In genomic region chr2:71460595-71461303, GRCh38 we compare ENCODE assay signal across 7 cellular contexts. TPM values are rescaled to one million over a fixed set of nuclear protein-coding genes. Genes with fewer than 3 reads are reported as not detected.
DNase-seq lines count a peak whose midpoint lies in the region; ATAC-seq lines count a peak whose summit lies in the region.

No MANE protein-coding gene starts in this region.

- H3F3A ChIP-seq in GM23248 (ENCODE audit: insufficient read depth): no peaks in the 10 kb centered on the region

- peaks cover 0 to under 1% of the 10 kb centered on the region in 2 donors for H3K36me3 Mint-ChIP-seq in stimulated activated naive B cell treated with anti-CD40 and anti-IgM and Interleukin-4, amounts not matched to agents 10 μg/mL and 1 μg/mL and 100 μg/mL, for 72 hours

- no peaks in the 10 kb centered on the region for H3K36me3 ChIP-seq in GM23248 (ENCODE audit: low read depth)
- peaks cover 0 to 8% (median 0%) of the 10 kb centered on the region in 3 donors for H3K36me3 ChIP-seq in skeletal muscle tissue (ENCODE audit: control insufficient read depth in 3 of 3, insufficient read depth in 3 of 3, low read length in 3 of 3)

- no peaks in the 10 kb centered on the region for H3K79me2 ChIP-seq in GM23248 (ENCODE audit: insufficient read depth)

- H3K9me3 Mint-ChIP-seq in stimulated activated naive B cell treated with anti-CD40 and anti-IgM and Interleukin-4, amounts not matched to agents 10 μg/mL and 1 μg/mL and 100 μg/mL, for 72 hours: peaks cover 0 to 3% of the 10 kb centered on the region in 2 donors

- H3K4me1 ChIP-seq in GM23248 (ENCODE audit: insufficient read depth): no peaks in the 10 kb centered on the region
- H3K4me1 ChIP-seq in skeletal muscle tissue (ENCODE audit: control insufficient read depth in 3 of 3, insufficient read depth in 3 of 3, low read length in 3 of 3): peaks cover 90 to 99% (median 96%) of the 10 kb centered on the region in 3 donors

- H3K27me3 ChIP-seq in GM23248 (replicated peaks; ENCODE audit: insufficient read depth) (peaks cover 22% of the 10 kb centered on the region), skeletal muscle tissue (ENCODE audit: control insufficient read depth in 3 of 3, insufficient read depth in 3 of 3, low read length in 3 of 3) (no peaks in the 10 kb centered on the region)

- 52 to 59% methylated on average over 9 of the region's 9 CpGs for WGBS in GM23248 (ENCODE audit: low coverage in 1 of 2, low lambda C conversion rate in 2 of 2, missing lambda C conversion rate in 2 of 2), 2 experiments

- ATAC-seq in stimulated activated naive B cell treated with anti-CD40 and anti-IgM and Interleukin-4, amounts not matched to agents 10 μg/mL and 1 μg/mL and 100 μg/mL, for 72 hours (replicated peaks): no peak
- no peak for ATAC-seq in GM18867 (IDR thresholded peaks at IDR 0.05; ENCODE audit: unreplicated experiment)

- no peaks in the 10 kb centered on the region for H3K9me2 ChIP-seq in GM23248 (ENCODE audit: insufficient read depth)

- no peak overlapping the region for H2AFZ ChIP-seq in GM23248

- H3K9ac ChIP-seq in GM23248: no peak overlapping the region
- H3K9ac ChIP-seq in skeletal muscle tissue (ENCODE audit: low read depth in 1 of 3, low read length in 3 of 3): peak overlapping the region in 2 of 3 donors; percentile 32 to 72

- H3K27me3 Mint-ChIP-seq in stimulated activated naive B cell treated with anti-CD40 and anti-IgM and Interleukin-4, amounts not matched to agents 10 μg/mL and 1 μg/mL and 100 μg/mL, for 72 hours: peaks cover 12 to 13% of the 10 kb centered on the region in 2 donors

- H3K4me2 ChIP-seq in GM23248 (ENCODE audit: unreplicated experiment): no peak overlapping the region

- in situ Hi-C loops in GM23248 (cut with MboI): no loop called here

- no peaks in the 10 kb centered on the region for H3K9me3 ChIP-seq in GM23248 (ENCODE audit: low read depth)
- no peaks in the 10 kb centered on the region for H3K9me3 ChIP-seq in skeletal muscle tissue (ENCODE audit: control insufficient read depth in 3 of 3, low read length in 3 of 3)

- no peak overlapping the region for H3K27ac Mint-ChIP-seq in stimulated activated naive B cell treated with anti-CD40 and anti-IgM and Interleukin-4, amounts not matched to agents 10 μg/mL and 1 μg/mL and 100 μg/mL, for 72 hours

- no peak overlapping the region for H3K4me3 Mint-ChIP-seq in stimulated activated naive B cell treated with anti-CD40 and anti-IgM and Interleukin-4, amounts not matched to agents 10 μg/mL and 1 μg/mL and 100 μg/mL, for 72 hours

- H3K27ac ChIP-seq in GM23248 (no peak overlapping the region), skeletal muscle tissue (ENCODE audit: low read depth, low read length) (peak overlapping the region; percentile 50)

- H4K20me1 ChIP-seq in GM23248 (ENCODE audit: insufficient read depth): no peaks in the 10 kb centered on the region

- DNase-seq in GM23248 (peak; percentile 59), RKO (ENCODE audit: low spot score) (peak; percentile 5), germinal center (ENCODE audit: low spot score) (peak; percentile 27), mucosa of gallbladder (ENCODE audit: low spot score) (no peak)
- DNase-seq in stimulated activated naive B cell treated with anti-CD40 and anti-IgM and Interleukin-4, amounts not matched to agents 10 μg/mL and 1 μg/mL and 100 μg/mL, for 72 hours: no peak

- H3K4me1 Mint-ChIP-seq in stimulated activated naive B cell treated with anti-CD40 and anti-IgM and Interleukin-4, amounts not matched to agents 10 μg/mL and 1 μg/mL and 100 μg/mL, for 72 hours: peaks cover 0 to 1% of the 10 kb centered on the region in 2 donors

- H3K4me3 ChIP-seq in GM23248 (no peak overlapping the region), skeletal muscle tissue (ENCODE audit: low read length in 3 of 3) (no peak overlapping the region)

RNA-seq across cellular contexts. Expression of gene DYSF, which starts 7.4 kb away (rescaled TPM):
- total RNA-seq in GM23248 (2014; rRNA removed; shearing (Covaris generic)): 0.54 TPM in 1 of 2 replicates, not detected in the other
- 0.25 and 0.42 TPM in 2 replicates for polyA plus RNA-seq in GM23248 (2016; fragmentation: Nextera tagmentation; extraction: Ambion mirVana)
- total RNA-seq in skeletal muscle tissue: 88.7 TPM
- 12.8 TPM for total RNA-seq in mucosa of gallbladder

Comparison
In these comparisons a context has a peak if more than half of its experiments do, and no peak if none do; other contexts are left out.
1. DNase-seq: peak in GM23248 (single experiment), RKO (single experiment) and germinal center (single experiment); none in mucosa of gallbladder (single experiment) and stimulated activated naive B cell treated with anti-CD40 and anti-IgM and Interleukin-4, amounts not matched to agents 10 μg/mL and 1 μg/mL and 100 μg/mL, for 72 hours (single experiment).